Comparison of ENCODE assay signal across 19 cellular contexts in genomic region chr5:153223376-153223775, GRCh38.
"Had no signal": no experiment of that assay in that cellular context is flagged by ENCODE, and none has a peak within 500 bp of the region (broad histone marks: within the 10 kb centered on the region; RNA-seq: fewer than 3 reads in every experiment).

No MANE protein-coding gene starts in this region.

- H3K4me1 ChIP-seq: left ventricle myocardium inferior, stomach, thyroid gland had no signal

- H3K27ac ChIP-seq: coronary artery, hepatocyte, left ventricle myocardium inferior, stomach, thyroid gland, VCaP had no signal

- DNase-seq: activated CD8-positive, alpha-beta T cell treated with anti-CD3 and anti-CD28 coated beads for 36 hours; activated effector memory CD4-positive, alpha-beta T cell treated with anti-CD3 and anti-CD28 coated beads, Interleukin-2, amount 50 U/mL, for 16 hours; activated T-cell treated with anti-CD3 and anti-CD28 coated beads, Interleukin-2, amount 50 U/mL, for 4 hours; central memory CD4-positive, alpha-beta T cell; left ventricle myocardium inferior; mesendoderm; nephron progenitor cell; occipital lobe; stimulated activated CD4-positive, alpha-beta T cell treated with anti-CD3 and anti-CD28 coated beads, Interleukin-1b, Interleukin-23, amount 100 ng/mL, for 48 hours; stomach; T-cell; T1000; thyroid gland had no signal

- ATAC-seq: activated CD8-positive, alpha-beta T cell treated with anti-CD3 and anti-CD28 coated beads for 36 hours; activated naive CD4-positive, alpha-beta T cell treated with anti-CD3 and anti-CD28 coated beads, Interleukin-2, amount 50 U/mL, for 72 hours; activated T-cell treated with anti-CD3 and anti-CD28 coated beads, Interleukin-2, amount 50 U/mL, for 4 hours; esophagus mucosa; sciatic nerve; T-cell had no signal

- H3K9me3 ChIP-seq: thyroid gland had no signal

- H3K27me3 ChIP-seq: hepatocyte, stomach, thyroid gland had no signal

- H3K4me3 ChIP-seq: coronary artery, hepatocyte, left ventricle myocardium inferior, stomach, thyroid gland had no signal

- H3K36me3 ChIP-seq: left ventricle myocardium inferior, stomach, thyroid gland had no signal
